8 cellular contexts compared by ENCODE assay signal in genomic region chr2:113979172-113980128, GRCh38.
A peak's percentile ranks its signal among the peaks of the same experiment; 100 is the strongest.
DNase-seq lines count a peak whose midpoint lies in the region; FAIRE-seq and TF ChIP-seq lines count a peak whose summit lies in the region.

No MANE protein-coding gene starts in this region.

- no peak for TF ChIP-seq POLR2A in esophagus squamous epithelium (IDR thresholded peaks at IDR 0.05)

- peaks cover 0 to 9% (median 0%) of the 10 kb centered on the region in 3 donors for H3K9me3 ChIP-seq in esophagus squamous epithelium

- no peak for FAIRE-seq in GM19239 (lab: Jason Lieb, UNC)

- H3K4me3 ChIP-seq in fibroblast of the aortic adventitia (ENCODE audit: low read depth, low read length): no peak overlapping the region
- H3K4me3 ChIP-seq in esophagus squamous epithelium: no peak overlapping the region

- peak; percentile 31 for TF ChIP-seq CTCF in fibroblast of the aortic adventitia (IDR thresholded peaks at IDR 0.05; ENCODE audit: insufficient read depth, low read length)
- TF ChIP-seq CTCF in esophagus squamous epithelium (IDR thresholded peaks at IDR 0.05): peak in 3 of 6 experiments; percentile 11 to 47 (median 24)

- intact Hi-C loops in esophagus squamous epithelium (cut with DNase I): no loop called here

- DNase-seq in GM19239 (ENCODE audit: insufficient read length, low spot score): peak; percentile 28
- peak; percentile 85 for DNase-seq in activated CD8-positive, alpha-beta memory T cell treated with anti-CD3 and anti-CD28 coated beads for 24 hours
- no peak for DNase-seq in fibroblast of the aortic adventitia (ENCODE audit: low read depth)
- DNase-seq in stimulated activated CD4-positive, alpha-beta T cell treated with anti-CD3 and anti-CD28 coated beads, TNF-alpha, amount 100 ng/mL, for 24 hours (ENCODE audit: low read depth in 3 of 3): peak; percentile 12 to 76 (median 43)
- no peak for DNase-seq in cerebellar cortex (ENCODE audit: low spot score)
- DNase-seq in mucosa of gallbladder (ENCODE audit: low spot score): no peak
- DNase-seq in esophagus squamous epithelium (lab: John Stamatoyannopoulos, UW): no peak
- no peak for DNase-seq in NCI-H2171 treated with DMSO at 0.1 percent for 48 hours (lab: John Stamatoyannopoulos, UW)

- 84 to 89% methylated on average over 22 to 24 of the region's 94 CpGs for WGBS in esophagus squamous epithelium, 2 donors

- no peak overlapping the region for H3K27ac ChIP-seq in esophagus squamous epithelium

- no peaks in the 10 kb centered on the region for H3K27me3 ChIP-seq in esophagus squamous epithelium

- peaks cover 0 to 8% (median 0%) of the 10 kb centered on the region in 3 donors for H3K4me1 ChIP-seq in esophagus squamous epithelium

- peaks cover 0 to 10% (median 0%) of the 10 kb centered on the region in 3 donors for H3K36me3 ChIP-seq in esophagus squamous epithelium

Comparison
In these comparisons a context has a peak if more than half of its experiments do, and no peak if none do; other contexts are left out.
1. DNase-seq: peak in GM19239 (single experiment), activated CD8-positive, alpha-beta memory T cell treated with anti-CD3 and anti-CD28 coated beads for 24 hours (single experiment) and stimulated activated CD4-positive, alpha-beta T cell treated with anti-CD3 and anti-CD28 coated beads, TNF-alpha, amount 100 ng/mL, for 24 hours (3 of 3); none in fibroblast of the aortic adventitia (single experiment), cerebellar cortex (single experiment), mucosa of gallbladder (single experiment), esophagus squamous epithelium (single experiment) and NCI-H2171 treated with DMSO at 0.1 percent for 48 hours (single experiment).